Comparison of ENCODE assay signal across 1 cellular context in genomic region chr6:39696986-39697788, GRCh38.
TF ChIP-seq lines count a peak whose summit lies in the region.

No MANE protein-coding gene starts in this region.

TF ChIP-seq in GM23338, 12 proteins besides CTCF, POLR2A, EP300 and RAD21 (continued from another document):
- TF ChIP-seq ZNF462 (CRISPR knock-in tag; IDR thresholded peaks at IDR 0.05) (no peak), NANOG (IDR thresholded peaks at IDR 0.05; ENCODE audit: borderline replicate concordance) (no peak), JUNB (IDR thresholded peaks at IDR 0.05; ENCODE audit: unreplicated experiment) (no peak), REST (IDR thresholded peaks at IDR 0.05; ENCODE audit: unreplicated experiment) (no peak), EZH2 (IDR thresholded peaks at IDR 0.05; ENCODE audit: low read depth, unreplicated experiment) (no peak), CREB1 (CRISPR knock-in tag; IDR thresholded peaks at IDR 0.05; ENCODE audit: low read depth) (no peak), ETS1 (IDR thresholded peaks at IDR 0.05) (no peak), POLR2AphosphoS5 (IDR thresholded peaks at IDR 0.05; ENCODE audit: low read depth) (no peak)
